In genomic region chr19:49843265-49843664, GRCh38 we compare ENCODE assay signal across 1 cellular context.
TF ChIP-seq lines count a peak whose summit lies in the region.

No MANE protein-coding gene starts in this region.

TF ChIP-seq in GM12878, 131 proteins besides CTCF, POLR2A, EP300 and RAD21 (continues in another document):
- TF ChIP-seq MYB (IDR thresholded peaks at IDR 0.05; ENCODE audit: borderline replicate concordance, low read depth, low read length) (no peak), TCF12 (IDR thresholded peaks at IDR 0.05; ENCODE audit: low read depth, low read length) (no peak), IRF4 (IDR thresholded peaks at IDR 0.05; ENCODE audit: low read depth, low read length) (no peak), WRNIP1 (IDR thresholded peaks at IDR 0.05; ENCODE audit: borderline replicate concordance, low read depth, low read length) (no peak), ZNF217 (IDR thresholded peaks at IDR 0.05) (no peak), GABPA (IDR thresholded peaks at IDR 0.05; ENCODE audit: low read depth) (no peak), CBFB (IDR thresholded peaks at IDR 0.05; ENCODE audit: low read depth) (no peak), ZNF687 (IDR thresholded peaks at IDR 0.05) (no peak), EED (IDR thresholded peaks at IDR 0.05; ENCODE audit: low read depth) (no peak), JUND (IDR thresholded peaks at IDR 0.05; ENCODE audit: low read depth, low read length) (no peak), BHLHE40 (IDR thresholded peaks at IDR 0.05; ENCODE audit: borderline replicate concordance in 1 of 2, low read depth in 2 of 2, low read length in 1 of 2) (peak; percentile 48 to 70; a peak in 3 of 4 replicates), BMI1 (IDR thresholded peaks at IDR 0.05; ENCODE audit: borderline replicate concordance) (0 out of 2 replicates have a peak, but pooled peaks have one; percentile 15), RBBP5 (conservative IDR thresholded peaks at IDR 0.05) (no peak), FOXK2 (IDR thresholded peaks at IDR 0.05) (no peak), CBX5 (IDR thresholded peaks at IDR 0.05; ENCODE audit: low read depth) (no peak), DPF2 (IDR thresholded peaks at IDR 0.05) (peak; percentile 58), HDAC2 (IDR thresholded peaks at IDR 0.05) (no peak), NR2C2 (IDR thresholded peaks at IDR 0.05; ENCODE audit: borderline replicate concordance, control insufficient read depth, insufficient read length, low read depth) (no peak), ZZZ3 (IDR thresholded peaks at IDR 0.05; ENCODE audit: control insufficient read depth, insufficient read length, low read depth) (no peak), SIN3A (IDR thresholded peaks at IDR 0.05; ENCODE audit: low read depth, low read length) (no peak), ELK1 (IDR thresholded peaks at IDR 0.05; ENCODE audit: low read depth, low read length) (no peak), TBL1XR1 (IDR thresholded peaks at IDR 0.05; ENCODE audit: low read depth, low read length) (no peak), POLR2AphosphoS2 (IDR thresholded peaks at IDR 0.05; ENCODE audit: low read depth, low read length) (no peak), MEF2A (IDR thresholded peaks at IDR 0.05; ENCODE audit: insufficient read depth, low read depth, low read length) (no peak), ETV6 (conservative IDR thresholded peaks at IDR 0.05 in 1 of 2, IDR thresholded peaks at IDR 0.05 in 1 of 2; ENCODE audit: borderline replicate concordance in 1 of 2, low read depth in 1 of 2) (no peak), SKIL (IDR thresholded peaks at IDR 0.05; ENCODE audit: low read depth, poor library complexity, severe bottlenecking) (no peak), ATF7 (IDR thresholded peaks at IDR 0.05; ENCODE audit: low read depth) (peak; percentile 50; the same call in 1 of the 2 replicates), PBX3 (IDR thresholded peaks at IDR 0.05; ENCODE audit: insufficient replicate concordance, low read depth, low read length) (no peak), ESRRA (IDR thresholded peaks at IDR 0.05; ENCODE audit: low read length) (no peak), ZNF207 (IDR thresholded peaks at IDR 0.05; ENCODE audit: borderline replicate concordance) (no peak), CHD4 (IDR thresholded peaks at IDR 0.05) (no peak), FOS (IDR thresholded peaks at IDR 0.05; ENCODE audit: borderline replicate concordance, extremely low read depth, insufficient read length) (no peak), CHD1 (IDR thresholded peaks at IDR 0.05; ENCODE audit: low read depth, low read length) (no peak), CBX3 (IDR thresholded peaks at IDR 0.05; ENCODE audit: borderline replicate concordance, low read depth) (no peak), TAF1 (IDR thresholded peaks at IDR 0.05; ENCODE audit: borderline replicate concordance, low read depth, low read length) (no peak), TCF3 (IDR thresholded peaks at IDR 0.05; ENCODE audit: borderline replicate concordance, insufficient read depth, low read depth, low read length) (no peak), MTA3 (IDR thresholded peaks at IDR 0.05; ENCODE audit: borderline replicate concordance, low read length) (no peak), NFIC (IDR thresholded peaks at IDR 0.05; ENCODE audit: low read depth, low read length) (no peak), KAT2A (conservative IDR thresholded peaks at IDR 0.05; ENCODE audit: control insufficient read depth, low read depth, low read length) (no peak), MTA2 (IDR thresholded peaks at IDR 0.05; ENCODE audit: low read depth) (peak; percentile 70), BCL3 (IDR thresholded peaks at IDR 0.05; ENCODE audit: borderline replicate concordance, insufficient read depth, low read depth, low read length, poor library complexity, severe bottlenecking) (no peak), SUPT20H (IDR thresholded peaks at IDR 0.05; ENCODE audit: borderline replicate concordance, control insufficient read depth, low read depth, low read length) (no peak), IRF3 (IDR thresholded peaks at IDR 0.05) (no peak), PAX5 (IDR thresholded peaks at IDR 0.05; ENCODE audit: borderline replicate concordance, low read depth, low read length) (0 out of 2 replicates have a peak, but pooled peaks have one; percentile 39), LARP7 (IDR thresholded peaks at IDR 0.05) (no peak), SMAD5 (IDR thresholded peaks at IDR 0.05; ENCODE audit: low read depth) (no peak), ZSCAN29 (IDR thresholded peaks at IDR 0.05) (no peak), MEF2B (IDR thresholded peaks at IDR 0.05; ENCODE audit: partially characterized antibody, poor library complexity, severe bottlenecking) (peak; percentile 95), ZNF622 (IDR thresholded peaks at IDR 0.05) (no peak), CREM (IDR thresholded peaks at IDR 0.05; ENCODE audit: low read depth) (no peak), PKNOX1 (IDR thresholded peaks at IDR 0.05) (no peak), NR2C1 (IDR thresholded peaks at IDR 0.05) (no peak), NFXL1 (IDR thresholded peaks at IDR 0.05; ENCODE audit: borderline replicate concordance) (no peak), ZBTB40 (IDR thresholded peaks at IDR 0.05; ENCODE audit: borderline replicate concordance) (no peak), SIX5 (IDR thresholded peaks at IDR 0.05; ENCODE audit: low read depth, low read length, severe bottlenecking) (no peak)
